Comparison of ENCODE assay signal across 22 cellular contexts in the genomic region with DNA sequence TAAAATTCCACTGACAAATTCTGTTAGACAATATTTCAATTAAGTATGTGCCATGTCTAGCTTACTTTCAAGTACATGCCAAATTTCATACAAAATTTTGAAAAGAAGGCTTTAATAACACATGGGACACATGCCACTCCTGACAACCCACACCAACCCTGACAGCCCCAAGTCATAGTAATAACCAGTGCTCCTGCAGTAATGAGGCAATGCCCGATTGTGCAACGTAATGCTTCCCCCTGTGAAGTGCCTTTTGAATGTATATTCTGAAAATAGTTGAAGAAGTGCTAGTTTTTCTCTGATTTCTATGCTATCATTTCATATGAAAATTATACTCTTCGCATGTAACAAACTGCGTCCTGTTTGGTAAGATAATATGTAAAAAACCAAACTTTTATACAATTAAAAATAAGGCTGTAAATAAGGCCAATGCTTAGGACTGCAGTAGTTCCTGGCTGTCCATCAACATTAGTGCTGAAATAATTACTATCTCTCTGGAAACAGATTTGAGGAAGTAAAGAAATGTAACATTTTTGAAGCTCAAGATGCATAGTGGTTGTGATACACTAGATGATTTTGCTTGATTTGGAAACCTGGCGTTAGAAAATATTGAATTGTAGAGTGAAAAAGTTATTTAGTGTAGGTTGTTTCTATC.
DNase-seq lines count a peak whose midpoint lies in the region; ATAC-seq and TF ChIP-seq lines count a peak whose summit lies in the region.
"Had no signal": no experiment of that assay in that cellular context is flagged by ENCODE, and none has a peak within 500 bp of the region (broad histone marks: within the 10 kb centered on the region; RNA-seq: fewer than 3 reads in every experiment).

No MANE protein-coding gene starts in this region.

- H3K27ac ChIP-seq in CD8-positive, alpha-beta memory T cell (ENCODE audit: low read depth, low read length) = no peak overlapping the region
- no peak overlapping the region for H3K27ac ChIP-seq in PC-9
- H3K27ac ChIP-seq: coronary artery, SJSA1, suprapubic skin had no signal

- H3K4me2 ChIP-seq in PC-9 = no peak overlapping the region
- H3K4me2 ChIP-seq: smooth muscle cell had no signal

- no peaks in the 10 kb centered on the region for H3K79me2 ChIP-seq in PC-9 (ENCODE audit: low read depth)

- DNase-seq in CD1c-positive myeloid dendritic cell (ENCODE audit: extremely low spot score) = peak; percentile 82
- peak; percentile 65 to 82 for DNase-seq in Kasumi-1 (lab: John Stamatoyannopoulos, UW)
- DNase-seq in SKM-1 treated with dmso at 0.1 percent for 144 hours (lab: John Stamatoyannopoulos, UW; ENCODE audit: unreplicated experiment) = peak; percentile 74
- peak; percentile 20 to 55 for DNase-seq in foreskin fibroblast
- DNase-seq in left colon = no peak
- no peak for DNase-seq in CD8-positive, alpha-beta memory T cell
- DNase-seq in WTC11 (ENCODE audit: low spot score) = no peak
- no peak for DNase-seq in PC-9
- DNase-seq: activated CD4-positive, alpha-beta T cell treated with anti-CD3 and anti-CD28 coated beads, Interleukin-2, amount 50 U/mL, for 48 hours; activated naive CD4-positive, alpha-beta T cell treated with anti-CD3 and anti-CD28 coated beads, Interleukin-2, amount 10 ng/mL, durations not matched to agents 7 days and 5 days; activated T-cell treated with anti-CD3 and anti-CD28 coated beads, Interleukin-2, amount 50 U/mL, for 1 hour; COR-L47; KG1; NCI-H146; stimulated activated CD4-positive, alpha-beta T cell treated with anti-CD3 and anti-CD28 coated beads, Interleukin-4, amount 100 ng/mL, for 4 hours; stimulated activated CD8-positive, alpha-beta memory T cell treated with anti-CD3 and anti-CD28 coated beads, Interleukin-4, amount 100 ng/mL, for 48 hours had no signal

- no peaks in the 10 kb centered on the region for H3K36me3 ChIP-seq in CD8-positive, alpha-beta memory T cell (ENCODE audit: insufficient read depth, low read length)
- H3K36me3 ChIP-seq in PC-9 (ENCODE audit: low read depth) = no peaks in the 10 kb centered on the region; the same call in 1 of the 2 replicates
- H3K36me3 ChIP-seq: SJSA1 had no signal

- no peaks in the 10 kb centered on the region for H3K27me3 ChIP-seq in CD8-positive, alpha-beta memory T cell (ENCODE audit: insufficient read depth, low read length, poor library complexity, severe bottlenecking)
- no peaks in the 10 kb centered on the region for H3K27me3 ChIP-seq in PC-9 (ENCODE audit: insufficient read depth, low read depth)
- H3K27me3 ChIP-seq: SJSA1, suprapubic skin had no signal

- H3K4me1 Mint-ChIP-seq in CD8-positive, alpha-beta memory T cell = no peaks in the 10 kb centered on the region
- peaks cover 1% of the 10 kb centered on the region for H3K4me1 Mint-ChIP-seq in WTC11
- H3K4me1 Mint-ChIP-seq: activated naive CD4-positive, alpha-beta T cell treated with anti-CD3 and anti-CD28 coated beads, Interleukin-2, amount 10 ng/mL, durations not matched to agents 7 days and 5 days; nephron had no signal

- BruUV-seq in PC-9 (replicated peaks; lab: Mats Ljungman, UMichigan) = no TSS peak

- no peak overlapping the region for H3K4me3 ChIP-seq in foreskin fibroblast (ENCODE audit: low read depth in 1 of 2, low read length in 2 of 2)
- H3K4me3 ChIP-seq in CD8-positive, alpha-beta memory T cell (ENCODE audit: low read length) = no peak overlapping the region
- H3K4me3 ChIP-seq in PC-9 = no peak overlapping the region
- H3K4me3 ChIP-seq: coronary artery, SJSA1, smooth muscle cell, suprapubic skin had no signal

- no peaks in the 10 kb centered on the region for H3K27me3 Mint-ChIP-seq in CD8-positive, alpha-beta memory T cell
- H3K27me3 Mint-ChIP-seq in WTC11 (ENCODE audit: low read depth) = no peaks in the 10 kb centered on the region
- H3K27me3 Mint-ChIP-seq: activated naive CD4-positive, alpha-beta T cell treated with anti-CD3 and anti-CD28 coated beads, Interleukin-2, amount 10 ng/mL, durations not matched to agents 7 days and 5 days; progenitor cell of endocrine pancreas had no signal

- peaks cover 0 to 1% (median 0%) of the 10 kb centered on the region in 3 donors for H3K36me3 Mint-ChIP-seq in CD8-positive, alpha-beta memory T cell
- peaks cover 5% of the 10 kb centered on the region for H3K36me3 Mint-ChIP-seq in WTC11
- H3K36me3 Mint-ChIP-seq: activated naive CD4-positive, alpha-beta T cell treated with anti-CD3 and anti-CD28 coated beads, Interleukin-2, amount 10 ng/mL, durations not matched to agents 7 days and 5 days had no signal

- intact Hi-C loops in left colon (cut with DNase I, micrococcal nuclease) (no loop called here), PC-9 (cut with micrococcal nuclease; ENCODE audit: unreplicated experiment) (no loop called here)

- no peaks in the 10 kb centered on the region for H3K9me3 ChIP-seq in CD8-positive, alpha-beta memory T cell (ENCODE audit: low read length)
- no peaks in the 10 kb centered on the region for H3K9me3 ChIP-seq in PC-9 (ENCODE audit: insufficient read depth, low read depth)
- H3K9me3 ChIP-seq: SJSA1, suprapubic skin had no signal

- H3K27ac Mint-ChIP-seq in CD8-positive, alpha-beta memory T cell = no peak overlapping the region
- no peak overlapping the region for H3K27ac Mint-ChIP-seq in WTC11
- H3K27ac Mint-ChIP-seq: activated naive CD4-positive, alpha-beta T cell treated with anti-CD3 and anti-CD28 coated beads, Interleukin-2, amount 10 ng/mL, durations not matched to agents 7 days and 5 days; nephron; progenitor cell of endocrine pancreas had no signal

- H3F3A ChIP-seq in PC-9 (ENCODE audit: insufficient read depth, low read depth) = no peaks in the 10 kb centered on the region; the same call in 1 of the 2 replicates

- no peak overlapping the region for H2AFZ ChIP-seq in PC-9

- no peak overlapping the region for H3K4me3 Mint-ChIP-seq in CD8-positive, alpha-beta memory T cell
- no peak overlapping the region for H3K4me3 Mint-ChIP-seq in WTC11
- H3K4me3 Mint-ChIP-seq: activated naive CD4-positive, alpha-beta T cell treated with anti-CD3 and anti-CD28 coated beads, Interleukin-2, amount 10 ng/mL, durations not matched to agents 7 days and 5 days; nephron had no signal

- CTCF ChIA-PET in CD8-positive, alpha-beta memory T cell (lab: Charles Lee) = no interaction called here
- CTCF ChIA-PET in WTC11 (lab: Charles Lee) (no interaction called here), PC-9 (lab: Charles Lee) (no interaction called here)

- no peaks in the 10 kb centered on the region for H3K9me2 ChIP-seq in PC-9 (ENCODE audit: insufficient read depth)

- H3K9me3 Mint-ChIP-seq in CD8-positive, alpha-beta memory T cell = no peaks in the 10 kb centered on the region
- no peaks in the 10 kb centered on the region for H3K9me3 Mint-ChIP-seq in WTC11
- H3K9me3 Mint-ChIP-seq: activated naive CD4-positive, alpha-beta T cell treated with anti-CD3 and anti-CD28 coated beads, Interleukin-2, amount 10 ng/mL, durations not matched to agents 7 days and 5 days; nephron had no signal

- H4K20me1 ChIP-seq in PC-9 (ENCODE audit: insufficient read depth) = peaks cover 3% of the 10 kb centered on the region; the same call in 1 of the 2 replicates

- no peak for ATAC-seq in left colon
- ATAC-seq in WTC11 = no peak

- POLR2A ChIA-PET in CD8-positive, alpha-beta memory T cell (lab: Charles Lee) = no interaction called here
- POLR2A ChIA-PET in WTC11 (lab: Charles Lee) (no interaction called here), PC-9 (lab: Charles Lee; ENCODE audit: unreplicated experiment) (no interaction called here)

- H3K4me1 ChIP-seq in CD8-positive, alpha-beta memory T cell (ENCODE audit: insufficient read depth, low read length) = no peaks in the 10 kb centered on the region
- H3K4me1 ChIP-seq in PC-9 (replicated peaks; ENCODE audit: insufficient read depth) = no peaks in the 10 kb centered on the region
- H3K4me1 ChIP-seq: SJSA1, suprapubic skin had no signal

- TF ChIP-seq CTCF in foreskin fibroblast (IDR thresholded peaks at IDR 0.05; ENCODE audit: low read depth, low read length) = no peak
- no peak for TF ChIP-seq CTCF in WTC11 (IDR thresholded peaks at IDR 0.05)
- TF ChIP-seq CTCF in PC-9 (conservative IDR thresholded peaks at IDR 0.05) = no peak

TF ChIP-seq in WTC11, 78 proteins besides CTCF, POLR2A, EP300 and RAD21:
- TF ChIP-seq HMGA2 (CRISPR knock-in tag; IDR thresholded peaks at IDR 0.05) (no peak), SP1 (CRISPR knock-in tag; conservative IDR thresholded peaks at IDR 0.05) (no peak), NR1H2 (CRISPR knock-in tag; IDR thresholded peaks at IDR 0.05) (no peak), ZNF396 (CRISPR knock-in tag; IDR thresholded peaks at IDR 0.05; ENCODE audit: borderline replicate concordance) (no peak), IRF2 (CRISPR knock-in tag; IDR thresholded peaks at IDR 0.05; ENCODE audit: borderline replicate concordance, low read depth) (no peak), NFATC4 (CRISPR knock-in tag; IDR thresholded peaks at IDR 0.05) (no peak), ZNF423 (CRISPR knock-in tag; IDR thresholded peaks at IDR 0.05) (no peak), PRRX2 (CRISPR knock-in tag; IDR thresholded peaks at IDR 0.05) (no peak), GTF2I (CRISPR knock-in tag; conservative IDR thresholded peaks at IDR 0.05) (no peak), NFE2L1 (CRISPR knock-in tag; IDR thresholded peaks at IDR 0.05) (no peak), JAZF1 (CRISPR knock-in tag; IDR thresholded peaks at IDR 0.05) (no peak), GRHL2 (CRISPR knock-in tag; IDR thresholded peaks at IDR 0.05; ENCODE audit: insufficient replicate concordance, severe bottlenecking) (no peak)
- TF ChIP-seq, protein P1, sequence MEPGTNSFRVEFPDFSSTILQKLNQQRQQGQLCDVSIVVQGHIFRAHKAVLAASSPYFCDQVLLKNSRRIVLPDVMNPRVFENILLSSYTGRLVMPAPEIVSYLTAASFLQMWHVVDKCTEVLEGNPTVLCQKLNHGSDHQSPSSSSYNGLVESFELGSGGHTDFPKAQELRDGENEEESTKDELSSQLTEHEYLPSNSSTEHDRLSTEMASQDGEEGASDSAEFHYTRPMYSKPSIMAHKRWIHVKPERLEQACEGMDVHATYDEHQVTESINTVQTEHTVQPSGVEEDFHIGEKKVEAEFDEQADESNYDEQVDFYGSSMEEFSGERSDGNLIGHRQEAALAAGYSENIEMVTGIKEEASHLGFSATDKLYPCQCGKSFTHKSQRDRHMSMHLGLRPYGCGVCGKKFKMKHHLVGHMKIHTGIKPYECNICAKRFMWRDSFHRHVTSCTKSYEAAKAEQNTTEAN (CRISPR knock-in tag; IDR thresholded peaks at IDR 0.05) = no peak

Comparison
In these comparisons a context has a peak if more than half of its experiments do, and no peak if none do; other contexts are left out.
1. DNase-seq: peak in CD1c-positive myeloid dendritic cell (single experiment), Kasumi-1 (2 of 2), SKM-1 treated with dmso at 0.1 percent for 144 hours (single experiment) and foreskin fibroblast (2 of 2); none in left colon (0 of 2), CD8-positive, alpha-beta memory T cell (0 of 5), WTC11 (single experiment) and PC-9 (0 of 2).